12 cellular contexts compared by ENCODE assay signal in the genomic region with DNA sequence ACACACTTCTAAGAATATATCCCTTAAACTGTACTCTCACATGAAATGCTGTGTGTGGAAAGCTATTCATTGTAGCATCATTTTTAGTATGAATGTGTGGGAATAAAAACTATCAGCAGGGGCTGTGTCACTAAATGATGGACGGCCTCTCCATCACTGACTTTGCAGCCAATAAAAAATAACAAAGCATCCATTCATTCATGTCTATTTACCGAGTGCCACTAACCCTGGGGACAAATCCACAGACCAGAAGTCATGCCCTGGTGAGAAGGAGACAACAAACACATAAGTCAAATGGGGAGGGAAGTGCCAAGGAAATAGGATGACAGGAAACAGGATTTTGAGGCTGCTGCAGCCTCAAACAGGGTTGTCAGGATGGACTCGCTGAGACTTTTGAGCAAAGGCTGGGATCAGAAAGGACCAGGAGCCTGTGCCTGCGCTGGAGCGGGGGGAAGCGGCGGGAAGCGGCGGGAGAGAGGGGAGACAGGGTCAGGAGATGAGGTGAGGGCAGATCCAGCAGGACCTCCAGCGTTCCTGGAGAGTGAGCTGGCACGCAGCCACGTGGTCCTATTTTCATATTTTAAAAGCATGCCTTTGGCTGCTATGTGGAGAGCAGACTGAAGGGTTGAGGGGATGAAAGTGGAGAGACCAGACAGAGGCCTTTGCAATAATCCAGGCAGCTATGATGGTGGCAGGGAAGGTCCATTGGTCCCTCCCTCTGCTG. TPM values are rescaled to one million over a fixed set of nuclear protein-coding genes. Genes with fewer than 3 reads are reported as not detected.
DNase-seq lines count a peak whose midpoint lies in the region; ATAC-seq and TF ChIP-seq lines count a peak whose summit lies in the region.
"Had no signal": no experiment of that assay in that cellular context is flagged by ENCODE, and none has a peak within 500 bp of the region (broad histone marks: within the 10 kb centered on the region; RNA-seq: fewer than 3 reads in every experiment).

No MANE protein-coding gene starts in this region.

- peak overlapping the region; percentile 9 for H3K4me3 Mint-ChIP-seq in activated CD8-positive, alpha-beta memory T cell treated with anti-CD3 and anti-CD28 coated beads, Interleukin-2, amount 10 ng/mL, durations not matched to agents 7 days and 5 days

- ATAC-seq in activated CD8-positive, alpha-beta memory T cell treated with anti-CD3 and anti-CD28 coated beads, Interleukin-2, amount 10 ng/mL, durations not matched to agents 7 days and 5 days, result no peak
- ATAC-seq in GM18519 (IDR thresholded peaks at IDR 0.05; ENCODE audit: low FRiP score, unreplicated experiment) (no peak), HG03432 (IDR thresholded peaks at IDR 0.05; ENCODE audit: unreplicated experiment) (no peak)

- peaks cover 9% of the 10 kb centered on the region for H3K36me3 Mint-ChIP-seq in activated CD8-positive, alpha-beta memory T cell treated with anti-CD3 and anti-CD28 coated beads, Interleukin-2, amount 10 ng/mL, durations not matched to agents 7 days and 5 days

- peaks cover 0 to 19% (median 3%) of the 10 kb centered on the region in 45 donors for H3K27me3 ChIP-seq in dorsolateral prefrontal cortex
- H3K27me3 ChIP-seq: hepatocyte had no signal

- CTCF ChIA-PET in activated CD8-positive, alpha-beta memory T cell treated with anti-CD3 and anti-CD28 coated beads, Interleukin-2, amount 10 ng/mL, durations not matched to agents 7 days and 5 days (lab: Charles Lee), result interaction anchor here (0.8 to 1.5 kb wide), 3 partner anchors 22 to 328 kb away, joined by 3 to 4 read pairs (median 3); a partner anchor contains a TSS

- no peak for DNase-seq in activated CD8-positive, alpha-beta memory T cell treated with anti-CD3 and anti-CD28 coated beads, Interleukin-2, amount 10 ng/mL, durations not matched to agents 7 days and 5 days
- DNase-seq in activated CD8-positive, alpha-beta memory T cell treated with anti-CD3 and anti-CD28 coated beads, Interleukin-2, amount 50 U/mL, for 48 hours, result no peak
- peak; percentile 53 for DNase-seq in NCI-H146 treated with DMSO at 0.1 percent for 48 hours (lab: John Stamatoyannopoulos, UW; ENCODE audit: unreplicated experiment)
- no peak for DNase-seq in dorsolateral prefrontal cortex
- DNase-seq in posterior vena cava (ENCODE audit: low spot score), result peak; percentile 51
- DNase-seq in MV-4-11 (lab: John Stamatoyannopoulos, UW), result no peak
- DNase-seq: KG1, left ventricle myocardium inferior had no signal

- TF ChIP-seq CTCF in dorsolateral prefrontal cortex (IDR thresholded peaks at IDR 0.05 in 54 of 56, conservative IDR thresholded peaks at IDR 0.05 in 2 of 56; ENCODE audit: low read depth in 1 of 56, partially characterized antibody in 56 of 56), result peak in 1 of 56 donors; percentile 17

- no peak overlapping the region for H3K27ac Mint-ChIP-seq in activated CD8-positive, alpha-beta memory T cell treated with anti-CD3 and anti-CD28 coated beads, Interleukin-2, amount 10 ng/mL, durations not matched to agents 7 days and 5 days

- peak overlapping the region in 35 of 59 donors; percentile 2 to 72 (median 47) for H3K27ac ChIP-seq in dorsolateral prefrontal cortex
- H3K27ac ChIP-seq: hepatocyte, left ventricle myocardium inferior, RWPE1 had no signal

- H3K4me3 ChIP-seq in dorsolateral prefrontal cortex, result no peak overlapping the region
- H3K4me3 ChIP-seq: hepatocyte, left ventricle myocardium inferior had no signal

- no peaks in the 10 kb centered on the region for H3K9me3 Mint-ChIP-seq in activated CD8-positive, alpha-beta memory T cell treated with anti-CD3 and anti-CD28 coated beads, Interleukin-2, amount 10 ng/mL, durations not matched to agents 7 days and 5 days (ENCODE audit: low read depth)

- peaks cover 41% of the 10 kb centered on the region for H3K27me3 Mint-ChIP-seq in activated CD8-positive, alpha-beta memory T cell treated with anti-CD3 and anti-CD28 coated beads, Interleukin-2, amount 10 ng/mL, durations not matched to agents 7 days and 5 days

- H3K4me1 Mint-ChIP-seq in activated CD8-positive, alpha-beta memory T cell treated with anti-CD3 and anti-CD28 coated beads, Interleukin-2, amount 10 ng/mL, durations not matched to agents 7 days and 5 days, result peaks cover 34% of the 10 kb centered on the region

- intact Hi-C loops in dorsolateral prefrontal cortex (cut with DNase I), result loop anchor here in 1 of 2 donors (5.0 kb wide), 1 partner anchor 55 kb away; a partner anchor contains a TSS
- intact Hi-C loops in posterior vena cava (cut with DNase I), result no loop called here

RNA-seq across cellular contexts. Expression of a gene that starts 2.2 kb away (rescaled TPM):
- 10 to 100 TPM; 31.9 to 35.0 TPM for total RNA-seq in activated CD8-positive, alpha-beta memory T cell treated with anti-CD3 and anti-CD28 coated beads, Interleukin-2, amount 10 ng/mL, durations not matched to agents 7 days and 5 days
- total RNA-seq in dorsolateral prefrontal cortex, result 10 to 100 TPM; 14.2 to 36.0 (median 24.9) TPM
- 10 to 100 TPM; 16.9 to 18.7 TPM for total RNA-seq in posterior vena cava

RNA-seq across cellular contexts. Expression of a gene that starts 54.3 kb away (rescaled TPM):
- total RNA-seq in activated CD8-positive, alpha-beta memory T cell treated with anti-CD3 and anti-CD28 coated beads, Interleukin-2, amount 10 ng/mL, durations not matched to agents 7 days and 5 days, result 10 to 100 TPM; 64.0 to 69.8 TPM
- 100 to 1,000 TPM in 82 of 120 experiments, 10 to 100 TPM in 38; 71.3 to 148 (median 106) TPM for total RNA-seq in dorsolateral prefrontal cortex
- total RNA-seq in posterior vena cava, result 10 to 100 TPM; 55.5 to 65.1 TPM

Comparison
In these comparisons a context has a peak if more than half of its experiments do, and no peak if none do; other contexts are left out.
1. DNase-seq: peak in NCI-H146 treated with DMSO at 0.1 percent for 48 hours (single experiment) and posterior vena cava (single experiment); none in activated CD8-positive, alpha-beta memory T cell treated with anti-CD3 and anti-CD28 coated beads, Interleukin-2, amount 10 ng/mL, durations not matched to agents 7 days and 5 days (single experiment), activated CD8-positive, alpha-beta memory T cell treated with anti-CD3 and anti-CD28 coated beads, Interleukin-2, amount 50 U/mL, for 48 hours (single experiment), dorsolateral prefrontal cortex (0 of 10) and MV-4-11 (single experiment).